Comparison of ENCODE assay signal across 15 cellular contexts in the genomic region with DNA sequence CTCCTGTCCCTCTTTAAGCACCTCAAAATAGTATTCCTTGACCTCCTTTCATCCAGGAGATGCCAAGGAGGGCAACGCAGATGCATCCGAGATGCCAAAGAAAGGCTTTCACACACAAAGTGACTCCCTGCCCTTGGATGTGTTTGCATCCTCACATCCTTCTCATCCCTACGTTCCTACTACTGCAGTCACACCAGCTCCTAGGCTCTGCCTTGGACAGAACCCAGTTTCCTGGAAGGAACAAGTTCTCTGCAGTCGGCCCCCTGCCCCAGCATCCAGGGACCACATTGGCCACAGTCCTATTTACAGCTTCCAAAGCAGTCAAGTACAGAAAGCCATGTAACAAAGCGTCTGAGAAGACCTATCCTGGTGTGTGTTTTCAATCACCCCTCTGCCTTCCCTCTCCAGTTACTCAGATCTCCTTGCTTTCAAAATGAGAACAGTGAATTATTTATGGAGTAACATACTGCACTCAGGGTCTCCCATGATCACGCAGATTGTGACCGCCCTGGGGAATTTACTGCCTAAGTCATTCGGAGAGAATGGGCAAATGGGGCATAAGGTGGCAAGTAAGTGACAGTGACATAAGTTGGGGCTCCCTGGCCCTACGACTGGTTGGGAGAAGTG. TPM values are rescaled to one million over a fixed set of nuclear protein-coding genes. Genes with fewer than 3 reads are reported as not detected.
A peak's percentile ranks its signal among the peaks of the same experiment; 100 is the strongest.
DNase-seq lines count a peak whose midpoint lies in the region; ATAC-seq, FAIRE-seq and TF ChIP-seq lines count a peak whose summit lies in the region.
"Had no signal": no experiment of that assay in that cellular context is flagged by ENCODE, and none has a peak within 500 bp of the region (broad histone marks: within the 10 kb centered on the region; RNA-seq: fewer than 3 reads in every experiment).

No MANE protein-coding gene starts in this region.

- TF ChIP-seq CTCF in cardiac muscle cell (IDR thresholded peaks at IDR 0.05; ENCODE audit: low read depth, low read length) (no peak), parathyroid adenoma (IDR thresholded peaks at IDR 0.05) (no peak)

- peak overlapping the region; percentile 66 for H2AFZ ChIP-seq in parathyroid adenoma

- H3K4me2 ChIP-seq in parathyroid adenoma (ENCODE audit: low read length): no peak overlapping the region

- H3K27ac ChIP-seq in cardiac muscle cell: peak overlapping the region; percentile 37
- peak overlapping the region; percentile 63 for H3K27ac ChIP-seq in parathyroid adenoma
- H3K27ac ChIP-seq: epithelial cell of prostate had no signal

- DNase-seq in cardiac muscle cell (ENCODE audit: low read depth in 1 of 2, low spot score in 1 of 2) (no peak), cardiac septum (ENCODE audit: low spot score) (no peak), left cardiac atrium (no peak), NOMO-1 (lab: John Stamatoyannopoulos, UW; ENCODE audit: unreplicated experiment in 2 of 2) (no peak), HuH-7 (ENCODE audit: low spot score) (no peak), urothelium cell line (ENCODE audit: low spot score) (no peak)
- DNase-seq in stimulated activated CD4-positive, alpha-beta T cell treated with anti-CD3 and anti-CD28 coated beads, Interleukin-2, amount 100 ng/mL, for 24 hours: no peak
- DNase-seq: activated CD8-positive, alpha-beta T cell treated with anti-CD3 and anti-CD28 coated beads for 36 hours; activated effector memory CD4-positive, alpha-beta T cell treated with Interleukin-2 at 50 U/mL for 16 hours; caudate nucleus; NCI-H1105 treated with DMSO at 0.1 percent for 48 hours; NCI-H345 had no signal

- H3K9ac ChIP-seq in parathyroid adenoma: no peak overlapping the region

- ATAC-seq in left cardiac atrium: peak; percentile 3 to 21
- ATAC-seq: activated CD8-positive, alpha-beta T cell treated with anti-CD3 and anti-CD28 coated beads for 36 hours had no signal

- intact Hi-C loops in cardiac septum (cut with DNase I) (loop anchor here (1.0 kb wide), 1 partner anchor 8 kb away; no protein-coding TSS in a partner anchor), left cardiac atrium (cut with DNase I) (no loop called here)

- H3K79me2 ChIP-seq in parathyroid adenoma: no peaks in the 10 kb centered on the region

- H3K4me1 ChIP-seq in cardiac muscle cell (ENCODE audit: low read depth): peaks cover 11% of the 10 kb centered on the region
- peaks cover 14% of the 10 kb centered on the region for H3K4me1 ChIP-seq in parathyroid adenoma

- H3K9me3 ChIP-seq in cardiac muscle cell (ENCODE audit: low read depth) (no peaks in the 10 kb centered on the region), parathyroid adenoma (ENCODE audit: control insufficient read depth, low read length) (no peaks in the 10 kb centered on the region)

- H3K36me3 ChIP-seq in cardiac muscle cell: no peaks in the 10 kb centered on the region
- H3K36me3 ChIP-seq in parathyroid adenoma (ENCODE audit: control insufficient read depth, insufficient read depth, low read length): no peaks in the 10 kb centered on the region

- H3K27me3 ChIP-seq in cardiac muscle cell (no peaks in the 10 kb centered on the region), parathyroid adenoma (ENCODE audit: control insufficient read depth, insufficient read depth, low read length) (no peaks in the 10 kb centered on the region)

- no peak overlapping the region for H3K4me3 ChIP-seq in cardiac muscle cell
- H3K4me3 ChIP-seq in parathyroid adenoma (ENCODE audit: low read depth, low read length): no peak overlapping the region

- no peak for FAIRE-seq in urothelium cell line (lab: Jason Lieb, UNC)
- FAIRE-seq: A204.1 had no signal

RNA-seq across cellular contexts. Expression of gene SRP9, which starts 21.8 kb away (rescaled TPM):
- total RNA-seq in cardiac muscle cell (167 and 241 TPM in 2 replicates), cardiac septum (182 TPM), left cardiac atrium (100 to 1,000 TPM; 189 to 200 TPM)
- polyA plus RNA-seq in cardiac muscle cell: 435 and 466 TPM in 2 replicates

RNA-seq across cellular contexts. Expression of gene EPHX1, which starts 54.1 kb away (rescaled TPM):
- total RNA-seq in cardiac muscle cell (15.8 and 18.0 TPM in 2 replicates), cardiac septum (39.2 TPM), left cardiac atrium (100 to 1,000 TPM in 1 of 2 donors, 10 to 100 TPM in 1; 59.6 to 126 TPM)
- 18.7 and 33.8 TPM in 2 replicates for polyA plus RNA-seq in cardiac muscle cell
